8 cellular contexts compared by ENCODE assay signal in genomic region chr10:59808896-59809643, GRCh38. TPM values are rescaled to one million over a fixed set of nuclear protein-coding genes. Genes with fewer than 3 reads are reported as not detected.
DNase-seq lines count a peak whose midpoint lies in the region; ATAC-seq and TF ChIP-seq lines count a peak whose summit lies in the region.

No MANE protein-coding gene starts in this region.

- H3K4me1 Mint-ChIP-seq in Calu3 (ENCODE audit: low read depth, unreplicated experiment): no peaks in the 10 kb centered on the region

- ATAC-seq in GM19452 (IDR thresholded peaks at IDR 0.05; ENCODE audit: unreplicated experiment): peak; percentile 92
- ATAC-seq in HG03521 (IDR thresholded peaks at IDR 0.05; ENCODE audit: unreplicated experiment): peak; percentile 98
- ATAC-seq in upper lobe of right lung: peak; percentile 88

- 41 to 65% (median 41%) methylated on average over 5 of the region's 5 CpGs for WGBS in ovary, 3 donors

- TF ChIP-seq POLR2A in ovary (IDR thresholded peaks at IDR 0.05): no peak

- TF ChIP-seq CTCF in Calu3 (IDR thresholded peaks at IDR 0.05; ENCODE audit: unreplicated experiment) (peak; percentile 81), foreskin fibroblast (IDR thresholded peaks at IDR 0.05; ENCODE audit: low read depth, low read length) (peak; percentile 63), ovary (IDR thresholded peaks at IDR 0.05) (peak; percentile 8 to 40 (median 34)), upper lobe of right lung (IDR thresholded peaks at IDR 0.05) (peak; percentile 65)

- no peaks in the 10 kb centered on the region for H3K27me3 Mint-ChIP-seq in Calu3 (ENCODE audit: unreplicated experiment)

- H3K4me3 Mint-ChIP-seq in Calu3 (ENCODE audit: low read depth, unreplicated experiment): no peak overlapping the region

- no peak overlapping the region for H3K27ac Mint-ChIP-seq in Calu3 (ENCODE audit: unreplicated experiment)

- intact Hi-C loops in Calu3 (cut with micrococcal nuclease; ENCODE audit: unreplicated experiment) (loop anchor here (1.0 to 5.0 kb wide), 2 partner anchors 183 to 572 kb away; no protein-coding TSS in a partner anchor), ovary (cut with DNase I) (loop anchor here in 2 of 4 donors (5.0 to 10.0 kb wide), 2 partner anchors 182 to 184 kb away; no protein-coding TSS in a partner anchor), upper lobe of right lung (cut with DNase I) (no loop called here)

- H3K9me3 ChIP-seq in ovary: no peaks in the 10 kb centered on the region
- no peaks in the 10 kb centered on the region for H3K9me3 ChIP-seq in upper lobe of right lung

- no peak overlapping the region for H3K27ac ChIP-seq in ovary
- no peak overlapping the region for H3K27ac ChIP-seq in upper lobe of right lung

- H3K4me1 ChIP-seq in ovary (ENCODE audit: insufficient read depth) (peaks cover 4% of the 10 kb centered on the region), upper lobe of right lung (no peaks in the 10 kb centered on the region)

- TF ChIP-seq EP300 in ovary (IDR thresholded peaks at IDR 0.05): no peak

- H3K4me3 ChIP-seq in foreskin fibroblast (ENCODE audit: low read depth in 1 of 2, low read length in 2 of 2): no peak overlapping the region
- H3K4me3 ChIP-seq in ovary: no peak overlapping the region
- no peak overlapping the region for H3K4me3 ChIP-seq in upper lobe of right lung

- H3K9me3 Mint-ChIP-seq in Calu3 (ENCODE audit: low read depth, unreplicated experiment): no peaks in the 10 kb centered on the region

- H3K27me3 ChIP-seq in ovary: no peaks in the 10 kb centered on the region
- no peaks in the 10 kb centered on the region for H3K27me3 ChIP-seq in upper lobe of right lung

- H3K36me3 Mint-ChIP-seq in Calu3 (ENCODE audit: insufficient read depth, unreplicated experiment): peaks cover 68% of the 10 kb centered on the region

- BruUV-seq in Calu3 (replicated peaks; lab: Mats Ljungman, UMichigan): no TSS peak

- H3K36me3 ChIP-seq in ovary: no peaks in the 10 kb centered on the region
- peaks cover 93% of the 10 kb centered on the region for H3K36me3 ChIP-seq in upper lobe of right lung

- DNase-seq in Calu3 (peak; percentile 87), NOMO-1 treated with dmso at 0.1 percent for 144 hours (lab: John Stamatoyannopoulos, UW; ENCODE audit: unreplicated experiment) (peak; percentile 54), foreskin fibroblast (peak; percentile 18 to 59), ovary (peak; percentile 62 to 82 (median 77)), upper lobe of right lung (peak; percentile 82)
- peak; percentile 58 for DNase-seq in activated T-cell treated with anti-CD3 and anti-CD28 coated beads, Interleukin-2, amount 50 U/mL, for 1 hour

- CTCF ChIA-PET in Calu3 (lab: Charles Lee): interaction anchor here (1.1 to 1.3 kb wide), 3 partner anchors 183 to 231 kb away, joined by 3 to 4 read pairs (median 3); no protein-coding TSS in a partner anchor

RNA-seq across cellular contexts. Expression of gene MRLN, which starts 55.8 kb away (rescaled TPM):
- total RNA-seq in Calu3 (2022) (not detected in 2 replicates), ovary (under 1 TPM in 1 of 7 donors, not detected in 6; 0.80 TPM), upper lobe of right lung (not detected)
- polyA plus RNA-seq in ovary: not detected
